ENCODE assay signal across 1 cellular context in the genomic region with DNA sequence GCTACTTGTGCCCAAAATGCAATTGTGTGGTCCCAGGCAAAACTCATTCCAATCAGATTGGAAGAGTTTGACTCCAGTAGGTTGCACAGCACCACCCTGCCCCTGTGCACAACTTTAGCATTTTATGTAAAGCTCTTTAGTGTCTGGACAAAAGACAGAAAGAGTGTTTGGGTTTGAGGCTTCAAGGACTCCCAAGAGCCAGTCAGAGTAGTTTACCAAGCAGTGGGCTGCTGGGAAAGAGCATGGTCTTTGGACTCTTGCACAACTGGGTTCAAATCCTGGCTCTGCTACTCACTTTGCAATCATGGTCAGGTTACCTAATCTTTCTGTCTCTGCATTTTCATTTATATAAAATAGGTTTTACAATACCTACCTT.
TF ChIP-seq lines count a peak whose summit lies in the region.

No MANE protein-coding gene starts in this region.

TF ChIP-seq in HepG2, 621 proteins besides CTCF, POLR2A, EP300 and RAD21 (continued from another document and continues in another):
- TF ChIP-seq, protein P1, sequence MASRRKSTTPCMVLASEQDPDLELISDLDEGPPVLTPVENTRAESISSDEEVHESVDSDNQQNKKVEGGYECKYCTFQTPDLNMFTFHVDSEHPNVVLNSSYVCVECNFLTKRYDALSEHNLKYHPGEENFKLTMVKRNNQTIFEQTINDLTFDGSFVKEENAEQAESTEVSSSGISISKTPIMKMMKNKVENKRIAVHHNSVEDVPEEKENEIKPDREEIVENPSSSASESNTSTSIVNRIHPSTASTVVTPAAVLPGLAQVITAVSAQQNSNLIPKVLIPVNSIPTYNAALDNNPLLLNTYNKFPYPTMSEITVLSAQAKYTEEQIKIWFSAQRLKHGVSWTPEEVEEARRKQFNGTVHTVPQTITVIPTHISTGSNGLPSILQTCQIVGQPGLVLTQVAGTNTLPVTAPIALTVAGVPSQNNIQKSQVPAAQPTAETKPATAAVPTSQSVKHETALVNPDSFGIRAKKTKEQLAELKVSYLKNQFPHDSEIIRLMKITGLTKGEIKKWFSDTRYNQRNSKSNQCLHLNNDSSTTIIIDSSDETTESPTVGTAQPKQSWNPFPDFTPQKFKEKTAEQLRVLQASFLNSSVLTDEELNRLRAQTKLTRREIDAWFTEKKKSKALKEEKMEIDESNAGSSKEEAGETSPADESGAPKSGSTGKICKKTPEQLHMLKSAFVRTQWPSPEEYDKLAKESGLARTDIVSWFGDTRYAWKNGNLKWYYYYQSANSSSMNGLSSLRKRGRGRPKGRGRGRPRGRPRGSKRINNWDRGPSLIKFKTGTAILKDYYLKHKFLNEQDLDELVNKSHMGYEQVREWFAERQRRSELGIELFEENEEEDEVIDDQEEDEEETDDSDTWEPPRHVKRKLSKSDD (CRISPR knock-in tag; IDR thresholded peaks at IDR 0.05; ENCODE audit: low read depth) = 0 out of 2 replicates have a peak, but pooled peaks have one; percentile 28
- TF ChIP-seq SOX13 (IDR thresholded peaks at IDR 0.05) = no peak
- peak in 1 of 2 experiments; percentile 79; a peak in 2 of 4 replicates for TF ChIP-seq SOX13 (CRISPR knock-in tag; conservative IDR thresholded peaks at IDR 0.05 in 1 of 2, IDR thresholded peaks at IDR 0.05 in 1 of 2)
- peak; percentile 70; the same call in 1 of the 2 replicates for TF ChIP-seq ZNF331 (CRISPR knock-in tag; IDR thresholded peaks at IDR 0.05)
- TF ChIP-seq NONO (IDR thresholded peaks at IDR 0.05) = no peak
- no peak for TF ChIP-seq NONO (CRISPR knock-in tag; conservative IDR thresholded peaks at IDR 0.05)
- TF ChIP-seq CBX5 (CRISPR knock-in tag; IDR thresholded peaks at IDR 0.05; ENCODE audit: borderline replicate concordance) = no peak
- TF ChIP-seq, protein P2, sequence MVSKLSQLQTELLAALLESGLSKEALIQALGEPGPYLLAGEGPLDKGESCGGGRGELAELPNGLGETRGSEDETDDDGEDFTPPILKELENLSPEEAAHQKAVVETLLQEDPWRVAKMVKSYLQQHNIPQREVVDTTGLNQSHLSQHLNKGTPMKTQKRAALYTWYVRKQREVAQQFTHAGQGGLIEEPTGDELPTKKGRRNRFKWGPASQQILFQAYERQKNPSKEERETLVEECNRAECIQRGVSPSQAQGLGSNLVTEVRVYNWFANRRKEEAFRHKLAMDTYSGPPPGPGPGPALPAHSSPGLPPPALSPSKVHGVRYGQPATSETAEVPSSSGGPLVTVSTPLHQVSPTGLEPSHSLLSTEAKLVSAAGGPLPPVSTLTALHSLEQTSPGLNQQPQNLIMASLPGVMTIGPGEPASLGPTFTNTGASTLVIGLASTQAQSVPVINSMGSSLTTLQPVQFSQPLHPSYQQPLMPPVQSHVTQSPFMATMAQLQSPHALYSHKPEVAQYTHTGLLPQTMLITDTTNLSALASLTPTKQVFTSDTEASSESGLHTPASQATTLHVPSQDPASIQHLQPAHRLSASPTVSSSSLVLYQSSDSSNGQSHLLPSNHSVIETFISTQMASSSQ (IDR thresholded peaks at IDR 0.05; ENCODE audit: low read depth) = no peak
- TF ChIP-seq, protein P2 (CRISPR knock-in tag; IDR thresholded peaks at IDR 0.05; ENCODE audit: borderline replicate concordance) = peak; percentile 34; the same call in 1 of the 2 replicates
- no peak for TF ChIP-seq MTF2 (CRISPR knock-in tag; IDR thresholded peaks at IDR 0.05; ENCODE audit: borderline replicate concordance)
- no peak for TF ChIP-seq MYNN (CRISPR knock-in tag; IDR thresholded peaks at IDR 0.05; ENCODE audit: low read depth)
- TF ChIP-seq SRSF4 (IDR thresholded peaks at IDR 0.05; ENCODE audit: low read depth, low read length, poor library complexity, severe bottlenecking) = no peak
- no peak for TF ChIP-seq FLYWCH1 (CRISPR knock-in tag; IDR thresholded peaks at IDR 0.05)
- no peak for TF ChIP-seq ZNF10 (CRISPR knock-in tag; IDR thresholded peaks at IDR 0.05; ENCODE audit: borderline replicate concordance, low read depth)
- TF ChIP-seq, protein P3, sequence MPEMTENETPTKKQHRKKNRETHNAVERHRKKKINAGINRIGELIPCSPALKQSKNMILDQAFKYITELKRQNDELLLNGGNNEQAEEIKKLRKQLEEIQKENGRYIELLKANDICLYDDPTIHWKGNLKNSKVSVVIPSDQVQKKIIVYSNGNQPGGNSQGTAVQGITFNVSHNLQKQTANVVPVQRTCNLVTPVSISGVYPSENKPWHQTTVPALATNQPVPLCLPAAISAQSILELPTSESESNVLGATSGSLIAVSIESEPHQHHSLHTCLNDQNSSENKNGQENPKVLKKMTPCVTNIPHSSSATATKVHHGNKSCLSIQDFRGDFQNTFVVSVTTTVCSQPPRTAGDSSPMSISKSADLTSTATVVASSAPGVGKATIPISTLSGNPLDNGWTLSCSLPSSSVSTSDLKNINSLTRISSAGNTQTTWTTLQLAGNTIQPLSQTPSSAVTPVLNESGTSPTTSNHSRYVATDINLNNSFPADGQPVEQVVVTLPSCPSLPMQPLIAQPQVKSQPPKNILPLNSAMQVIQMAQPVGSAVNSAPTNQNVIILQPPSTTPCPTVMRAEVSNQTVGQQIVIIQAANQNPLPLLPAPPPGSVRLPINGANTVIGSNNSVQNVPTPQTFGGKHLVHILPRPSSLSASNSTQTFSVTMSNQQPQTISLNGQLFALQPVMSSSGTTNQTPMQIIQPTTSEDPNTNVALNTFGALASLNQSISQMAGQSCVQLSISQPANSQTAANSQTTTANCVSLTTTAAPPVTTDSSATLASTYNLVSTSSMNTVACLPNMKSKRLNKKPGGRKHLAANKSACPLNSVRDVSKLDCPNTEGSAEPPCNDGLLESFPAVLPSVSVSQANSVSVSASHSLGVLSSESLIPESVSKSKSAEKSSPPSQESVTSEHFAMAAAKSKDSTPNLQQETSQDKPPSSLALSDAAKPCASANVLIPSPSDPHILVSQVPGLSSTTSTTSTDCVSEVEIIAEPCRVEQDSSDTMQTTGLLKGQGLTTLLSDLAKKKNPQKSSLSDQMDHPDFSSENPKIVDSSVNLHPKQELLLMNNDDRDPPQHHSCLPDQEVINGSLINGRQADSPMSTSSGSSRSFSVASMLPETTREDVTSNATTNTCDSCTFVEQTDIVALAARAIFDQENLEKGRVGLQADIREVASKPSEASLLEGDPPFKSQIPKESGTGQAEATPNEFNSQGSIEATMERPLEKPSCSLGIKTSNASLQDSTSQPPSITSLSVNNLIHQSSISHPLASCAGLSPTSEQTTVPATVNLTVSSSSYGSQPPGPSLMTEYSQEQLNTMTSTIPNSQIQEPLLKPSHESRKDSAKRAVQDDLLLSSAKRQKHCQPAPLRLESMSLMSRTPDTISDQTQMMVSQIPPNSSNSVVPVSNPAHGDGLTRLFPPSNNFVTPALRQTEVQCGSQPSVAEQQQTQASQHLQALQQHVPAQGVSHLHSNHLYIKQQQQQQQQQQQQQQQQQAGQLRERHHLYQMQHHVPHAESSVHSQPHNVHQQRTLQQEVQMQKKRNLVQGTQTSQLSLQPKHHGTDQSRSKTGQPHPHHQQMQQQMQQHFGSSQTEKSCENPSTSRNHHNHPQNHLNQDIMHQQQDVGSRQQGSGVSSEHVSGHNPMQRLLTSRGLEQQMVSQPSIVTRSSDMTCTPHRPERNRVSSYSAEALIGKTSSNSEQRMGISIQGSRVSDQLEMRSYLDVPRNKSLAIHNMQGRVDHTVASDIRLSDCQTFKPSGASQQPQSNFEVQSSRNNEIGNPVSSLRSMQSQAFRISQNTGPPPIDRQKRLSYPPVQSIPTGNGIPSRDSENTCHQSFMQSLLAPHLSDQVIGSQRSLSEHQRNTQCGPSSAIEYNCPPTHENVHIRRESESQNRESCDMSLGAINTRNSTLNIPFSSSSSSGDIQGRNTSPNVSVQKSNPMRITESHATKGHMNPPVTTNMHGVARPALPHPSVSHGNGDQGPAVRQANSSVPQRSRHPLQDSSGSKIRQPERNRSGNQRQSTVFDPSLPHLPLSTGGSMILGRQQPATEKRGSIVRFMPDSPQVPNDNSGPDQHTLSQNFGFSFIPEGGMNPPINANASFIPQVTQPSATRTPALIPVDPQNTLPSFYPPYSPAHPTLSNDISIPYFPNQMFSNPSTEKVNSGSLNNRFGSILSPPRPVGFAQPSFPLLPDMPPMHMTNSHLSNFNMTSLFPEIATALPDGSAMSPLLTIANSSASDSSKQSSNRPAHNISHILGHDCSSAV (CRISPR knock-in tag; IDR thresholded peaks at IDR 0.05; ENCODE audit: borderline replicate concordance) = no peak
- no peak for TF ChIP-seq ELF1 (CRISPR knock-in tag; IDR thresholded peaks at IDR 0.05)
- TF ChIP-seq ZNF704 (CRISPR knock-in tag; IDR thresholded peaks at IDR 0.05; ENCODE audit: borderline replicate concordance) = no peak
- no peak for TF ChIP-seq PRMT3 (CRISPR knock-in tag; IDR thresholded peaks at IDR 0.05; ENCODE audit: borderline replicate concordance, low read depth)
- peak; percentile 29; the same call in 1 of the 2 replicates for TF ChIP-seq SNAPC2 (CRISPR knock-in tag; IDR thresholded peaks at IDR 0.05)
- TF ChIP-seq ZNF138 (CRISPR knock-in tag; IDR thresholded peaks at IDR 0.05; ENCODE audit: low read depth) = no peak
- TF ChIP-seq SRF (IDR thresholded peaks at IDR 0.05; ENCODE audit: low read depth, low read length) = no peak
- TF ChIP-seq HMGA1 (CRISPR knock-in tag; conservative IDR thresholded peaks at IDR 0.05) = no peak
- TF ChIP-seq KMT2A (CRISPR knock-in tag; IDR thresholded peaks at IDR 0.05) = peak; percentile 37; the same call in 1 of the 2 replicates
- no peak for TF ChIP-seq ZNF274 (CRISPR knock-in tag; IDR thresholded peaks at IDR 0.05)
- TF ChIP-seq ZNF646 (CRISPR knock-in tag; IDR thresholded peaks at IDR 0.05) = no peak
- TF ChIP-seq ZNF383 (CRISPR knock-in tag; IDR thresholded peaks at IDR 0.05; ENCODE audit: borderline replicate concordance) = no peak
